16 cellular contexts compared by ENCODE assay signal in genomic region chr17:48835971-48836370, GRCh38. TPM values are rescaled to one million over a fixed set of nuclear protein-coding genes. Genes with fewer than 3 reads are reported as not detected.
DNase-seq lines count a peak whose midpoint lies in the region; ATAC-seq and TF ChIP-seq lines count a peak whose summit lies in the region.
"Had no signal": no experiment of that assay in that cellular context is flagged by ENCODE, and none has a peak within 500 bp of the region (broad histone marks: within the 10 kb centered on the region; RNA-seq: fewer than 3 reads in every experiment).

No MANE protein-coding gene starts in this region.

- 86 to 99% (median 93%) methylated on average over 2 of the region's 2 CpGs for WGBS in adrenal gland, 4 donors

- no peak overlapping the region for H3K4me3 ChIP-seq in GM12865 (ENCODE audit: low read depth, low read length)
- no peak overlapping the region for H3K4me3 ChIP-seq in adrenal gland
- H3K4me3 ChIP-seq: GM23338 had no signal

- TF ChIP-seq CTCF in GM12865 (IDR thresholded peaks at IDR 0.05; ENCODE audit: insufficient read depth, low read depth, low read length, missing control alignments): no peak
- no peak for TF ChIP-seq CTCF in natural killer cell (IDR thresholded peaks at IDR 0.05)
- no peak for TF ChIP-seq CTCF in adrenal gland (IDR thresholded peaks at IDR 0.05)

- H3K27me3 Mint-ChIP-seq in activated naive CD4-positive, alpha-beta T cell treated with anti-CD3 and anti-CD28 coated beads for 36 hours (ENCODE audit: low read depth): no peaks in the 10 kb centered on the region
- H3K27me3 Mint-ChIP-seq in T-helper 2 cell treated with Interferon-gamma antibody and Interleukin-4, amounts not matched to agents 5 μg/mL and 100 μg/mL, for 36 hours (ENCODE audit: low read depth): no peaks in the 10 kb centered on the region
- H3K27me3 Mint-ChIP-seq in natural killer cell (ENCODE audit: low read depth in 2 of 2): no peaks in the 10 kb centered on the region

- no peaks in the 10 kb centered on the region for H3K36me3 Mint-ChIP-seq in activated naive CD4-positive, alpha-beta T cell treated with anti-CD3 and anti-CD28 coated beads for 36 hours (ENCODE audit: low read depth)
- H3K36me3 Mint-ChIP-seq in T-helper 2 cell treated with Interferon-gamma antibody and Interleukin-4, amounts not matched to agents 5 μg/mL and 100 μg/mL, for 36 hours (ENCODE audit: low read depth): peaks cover 49% of the 10 kb centered on the region
- H3K36me3 Mint-ChIP-seq in natural killer cell: no peaks in the 10 kb centered on the region

- H3K4me1 ChIP-seq in adrenal gland (replicated peaks in 1 of 2): peaks cover 30 to 86% of the 10 kb centered on the region in 2 donors

- CTCF ChIA-PET in activated naive CD4-positive, alpha-beta T cell treated with anti-CD3 and anti-CD28 coated beads for 36 hours (lab: Charles Lee): interaction anchor here (0.9 to 2.5 kb wide), 6 partner anchors 12 to 112 kb away, joined by 3 to 8 read pairs (median 5); partner anchors contain the start of gene PRAC2

- H3K27me3 ChIP-seq in adrenal gland: no peaks in the 10 kb centered on the region

- H3K36me3 ChIP-seq in adrenal gland (replicated peaks in 1 of 2): no peaks in the 10 kb centered on the region

- no peaks in the 10 kb centered on the region for H3K9me3 Mint-ChIP-seq in activated naive CD4-positive, alpha-beta T cell treated with anti-CD3 and anti-CD28 coated beads for 36 hours
- H3K9me3 Mint-ChIP-seq in T-helper 2 cell treated with Interferon-gamma antibody and Interleukin-4, amounts not matched to agents 5 μg/mL and 100 μg/mL, for 36 hours: no peaks in the 10 kb centered on the region
- no peaks in the 10 kb centered on the region for H3K9me3 Mint-ChIP-seq in natural killer cell
- H3K9me3 Mint-ChIP-seq: GM23338 had no signal

- no peaks in the 10 kb centered on the region for H3K9me3 ChIP-seq in adrenal gland (replicated peaks in 1 of 3)

- H3K27ac ChIP-seq in adrenal gland: no peak overlapping the region

- peak; percentile 15 for DNase-seq in activated naive CD4-positive, alpha-beta T cell treated with anti-CD3 and anti-CD28 coated beads for 36 hours
- DNase-seq in activated naive CD4-positive, alpha-beta T cell (lab: John Stamatoyannopoulos, UW): no peak
- DNase-seq in GM12865 (ENCODE audit: low read depth): peak; percentile 65
- no peak for DNase-seq in T-helper 2 cell treated with Interferon-gamma antibody and Interleukin-4, amounts not matched to agents 5 μg/mL and 100 μg/mL, for 36 hours (ENCODE audit: low spot score)
- DNase-seq in natural killer cell: no peak
- no peak for DNase-seq in adrenal gland
- DNase-seq in AG20443 (ENCODE audit: low spot score): no peak
- DNase-seq: mesenchymal stem cell, NCI-H2227 treated with DMSO at 0.1 percent for 48 hours, OCI-M1, trophoblast cell had no signal

- intact Hi-C loops in activated naive CD4-positive, alpha-beta T cell treated with anti-CD3 and anti-CD28 coated beads for 36 hours (cut with micrococcal nuclease): loop anchor here (5.0 kb wide), 1 partner anchor 506 kb away; no protein-coding TSS in a partner anchor
- intact Hi-C loops in natural killer cell (cut with micrococcal nuclease) (no loop called here), adrenal gland (cut with DNase I) (no loop called here)

- peaks cover 89% of the 10 kb centered on the region for H3K4me1 Mint-ChIP-seq in activated naive CD4-positive, alpha-beta T cell treated with anti-CD3 and anti-CD28 coated beads for 36 hours (ENCODE audit: low read depth)
- H3K4me1 Mint-ChIP-seq in T-helper 2 cell treated with Interferon-gamma antibody and Interleukin-4, amounts not matched to agents 5 μg/mL and 100 μg/mL, for 36 hours (ENCODE audit: low read depth): peaks cover 70% of the 10 kb centered on the region
- peaks cover 59 to 80% of the 10 kb centered on the region in 2 donors for H3K4me1 Mint-ChIP-seq in natural killer cell

- ATAC-seq in natural killer cell (peak; percentile 25 to 28 (median 26)), GM19324 (IDR thresholded peaks at IDR 0.05; ENCODE audit: low FRiP score, unreplicated experiment) (no peak)
- ATAC-seq: GM23338, sciatic nerve had no signal

- TF ChIP-seq POLR2A in adrenal gland (IDR thresholded peaks at IDR 0.05): no peak

- H3K4me3 Mint-ChIP-seq in activated naive CD4-positive, alpha-beta T cell treated with anti-CD3 and anti-CD28 coated beads for 36 hours: no peak overlapping the region
- peak overlapping the region; percentile 55 for H3K4me3 Mint-ChIP-seq in T-helper 2 cell treated with Interferon-gamma antibody and Interleukin-4, amounts not matched to agents 5 μg/mL and 100 μg/mL, for 36 hours
- H3K4me3 Mint-ChIP-seq in natural killer cell: peak overlapping the region; percentile 60
- H3K4me3 Mint-ChIP-seq: GM23338 had no signal

- no peak overlapping the region for H3K27ac Mint-ChIP-seq in activated naive CD4-positive, alpha-beta T cell treated with anti-CD3 and anti-CD28 coated beads for 36 hours
- peak overlapping the region; percentile 60 for H3K27ac Mint-ChIP-seq in T-helper 2 cell treated with Interferon-gamma antibody and Interleukin-4, amounts not matched to agents 5 μg/mL and 100 μg/mL, for 36 hours
- peak overlapping the region; percentile 78 to 79 for H3K27ac Mint-ChIP-seq in natural killer cell
- H3K27ac Mint-ChIP-seq: GM23338 had no signal

RNA-seq across cellular contexts. Expression of gene CALCOCO2, which starts 5.1 kb away (rescaled TPM):
- total RNA-seq in activated naive CD4-positive, alpha-beta T cell treated with anti-CD3 and anti-CD28 coated beads for 36 hours: 10 to 100 TPM; 78.2 to 80.3 TPM
- 100 to 1,000 TPM; 175 to 188 (median 179) TPM for total RNA-seq in natural killer cell
- total RNA-seq in adrenal gland: 100 to 1,000 TPM in 7 of 8 donors, 10 to 100 TPM in 1; 84.8 to 163 (median 146) TPM
- 100 to 1,000 TPM in 1 of 3 donors, 10 to 100 TPM in 2; 44.5 to 199 (median 61.9) TPM for polyA plus RNA-seq in adrenal gland

RNA-seq across cellular contexts. Expression of gene TTLL6, which starts 18.9 kb away (rescaled TPM):
- not detected for total RNA-seq in activated naive CD4-positive, alpha-beta T cell treated with anti-CD3 and anti-CD28 coated beads for 36 hours
- not detected for total RNA-seq in natural killer cell
- total RNA-seq in adrenal gland: under 1 TPM in 4 of 8 donors, not detected in 4; 0.27 to 0.55 (median 0.44) TPM
- polyA plus RNA-seq in adrenal gland: 1 to 10 TPM in 1 of 3 donors, under 1 TPM in 2; 0.29 to 2.0 (median 0.51) TPM
- total RNA-seq: chondrocyte, endothelial cell of umbilical vein had no signal
- polyA plus RNA-seq: endothelial cell of umbilical vein had no signal

RNA-seq across cellular contexts. Expression of gene ATP5MC1, which starts 56.6 kb away (rescaled TPM):
- 100 to 1,000 TPM; 144 to 149 TPM for total RNA-seq in activated naive CD4-positive, alpha-beta T cell treated with anti-CD3 and anti-CD28 coated beads for 36 hours
- 10 to 100 TPM; 28.2 to 34.9 (median 34.5) TPM for total RNA-seq in natural killer cell
- total RNA-seq in adrenal gland: 100 to 1,000 TPM in 4 of 8 donors, 10 to 100 TPM in 4; 63.4 to 200 (median 106) TPM
- 100 to 1,000 TPM; 110 to 433 (median 292) TPM for polyA plus RNA-seq in adrenal gland

Comparison
In these comparisons a context has a peak if more than half of its experiments do, and no peak if none do; other contexts are left out.
1. DNase-seq: peak in activated naive CD4-positive, alpha-beta T cell treated with anti-CD3 and anti-CD28 coated beads for 36 hours (single experiment) and GM12865 (single experiment); none in activated naive CD4-positive, alpha-beta T cell (0 of 4), T-helper 2 cell treated with Interferon-gamma antibody and Interleukin-4, amounts not matched to agents 5 μg/mL and 100 μg/mL, for 36 hours (single experiment), natural killer cell (single experiment), adrenal gland (0 of 7) and AG20443 (single experiment).